Comparison of ENCODE assay signal across 1 cellular context in genomic region chr4:148054275-148054674, GRCh38.
TF ChIP-seq lines count a peak whose summit lies in the region.

No MANE protein-coding gene starts in this region.

TF ChIP-seq in GM12878, 131 proteins besides CTCF, POLR2A, EP300 and RAD21 (continued from another document):
- TF ChIP-seq ATF2 (IDR thresholded peaks at IDR 0.05; ENCODE audit: low read length) (no peak), CBX3 (IDR thresholded peaks at IDR 0.05; ENCODE audit: borderline replicate concordance, low read depth) (no peak), PRDM15 (CRISPR knock-in tag; IDR thresholded peaks at IDR 0.05) (no peak)
